Comparison of ENCODE assay signal across 17 cellular contexts in the genomic region with DNA sequence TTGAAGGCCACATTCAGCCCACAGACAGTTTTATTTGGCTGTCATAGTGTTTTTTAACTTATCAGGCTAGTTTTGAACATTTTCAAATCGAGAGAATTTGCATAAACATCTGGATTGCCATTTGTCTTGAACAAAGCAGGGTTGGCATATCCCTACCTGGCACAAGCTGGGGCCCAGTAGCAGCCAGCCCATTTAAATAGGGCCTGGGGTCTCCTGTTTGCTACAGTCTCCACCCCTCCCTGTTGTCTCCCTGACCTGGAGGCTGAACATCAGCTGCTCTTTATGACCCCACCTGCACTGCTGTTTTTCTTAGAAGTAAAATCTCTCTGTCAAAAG. TPM values are rescaled to one million over a fixed set of nuclear protein-coding genes. Genes with fewer than 3 reads are reported as not detected.
DNase-seq lines count a peak whose midpoint lies in the region; ATAC-seq and TF ChIP-seq lines count a peak whose summit lies in the region.
"Had no signal": no experiment of that assay in that cellular context is flagged by ENCODE, and none has a peak within 500 bp of the region (broad histone marks: within the 10 kb centered on the region; RNA-seq: fewer than 3 reads in every experiment).

No MANE protein-coding gene starts in this region.

- CTCF ChIA-PET in activated CD4-positive, alpha-beta T cell treated with anti-CD3 and anti-CD28 coated beads, Interleukin-2, amount 10 ng/mL, durations not matched to agents 7 days and 5 days (lab: Charles Lee): interaction anchor here (0.5 to 1.7 kb wide), 3 partner anchors 11 to 124 kb away, joined by 3 to 7 read pairs (median 4); a partner anchor contains a TSS

- H3K36me3 ChIP-seq in H7 (replicated peaks; ENCODE audit: control insufficient read depth, insufficient read depth, low read length): no peaks in the 10 kb centered on the region
- no peaks in the 10 kb centered on the region for H3K36me3 ChIP-seq in spleen
- H3K36me3 ChIP-seq: cardiac muscle cell, transverse colon had no signal

- peak overlapping the region; percentile 33 for H3K4me3 Mint-ChIP-seq in activated CD4-positive, alpha-beta T cell treated with anti-CD3 and anti-CD28 coated beads, Interleukin-2, amount 10 ng/mL, durations not matched to agents 7 days and 5 days
- peak overlapping the region; percentile 72 for H3K4me3 Mint-ChIP-seq in activated T-helper 17 cell treated with anti-CD3 and anti-CD28 coated beads, Interleukin-2, amount 50 U/mL, for 72 hours

- peak overlapping the region; percentile 27 to 72 (median 58) for H3K27ac ChIP-seq in spleen
- H3K27ac ChIP-seq: cardiac muscle cell, transverse colon had no signal

- H3K4me1 ChIP-seq in spleen: peaks cover 0 to 64% (median 21%) of the 10 kb centered on the region in 6 donors

- TF ChIP-seq CTCF in spleen (IDR thresholded peaks at IDR 0.05 in 8 of 11, conservative IDR thresholded peaks at IDR 0.05 in 3 of 11): no peak

- H3K4me1 Mint-ChIP-seq in activated CD4-positive, alpha-beta T cell treated with anti-CD3 and anti-CD28 coated beads, Interleukin-2, amount 10 ng/mL, durations not matched to agents 7 days and 5 days: peaks cover 25% of the 10 kb centered on the region
- H3K4me1 Mint-ChIP-seq in activated T-helper 17 cell treated with anti-CD3 and anti-CD28 coated beads, Interleukin-2, amount 50 U/mL, for 72 hours: peaks cover 15% of the 10 kb centered on the region

- H3K9me3 Mint-ChIP-seq in activated CD4-positive, alpha-beta T cell treated with anti-CD3 and anti-CD28 coated beads, Interleukin-2, amount 10 ng/mL, durations not matched to agents 7 days and 5 days: no peaks in the 10 kb centered on the region
- H3K9me3 Mint-ChIP-seq in activated T-helper 17 cell treated with anti-CD3 and anti-CD28 coated beads, Interleukin-2, amount 50 U/mL, for 72 hours: no peaks in the 10 kb centered on the region

- no peak for TF ChIP-seq POLR2A in spleen (IDR thresholded peaks at IDR 0.05)

- H3K27ac Mint-ChIP-seq in activated CD4-positive, alpha-beta T cell treated with anti-CD3 and anti-CD28 coated beads, Interleukin-2, amount 10 ng/mL, durations not matched to agents 7 days and 5 days: peak overlapping the region; percentile 85
- peak overlapping the region; percentile 86 for H3K27ac Mint-ChIP-seq in activated T-helper 17 cell treated with anti-CD3 and anti-CD28 coated beads, Interleukin-2, amount 50 U/mL, for 72 hours

- peaks cover 0 to 6% (median 0%) of the 10 kb centered on the region in 8 donors for H3K9me3 ChIP-seq in spleen
- H3K9me3 ChIP-seq: transverse colon had no signal

- peaks cover 2% of the 10 kb centered on the region for H3K36me3 Mint-ChIP-seq in activated CD4-positive, alpha-beta T cell treated with anti-CD3 and anti-CD28 coated beads, Interleukin-2, amount 10 ng/mL, durations not matched to agents 7 days and 5 days (ENCODE audit: low read depth)
- no peaks in the 10 kb centered on the region for H3K36me3 Mint-ChIP-seq in activated T-helper 17 cell treated with anti-CD3 and anti-CD28 coated beads, Interleukin-2, amount 50 U/mL, for 72 hours (ENCODE audit: low read depth)

- POLR2A ChIA-PET in activated CD4-positive, alpha-beta T cell treated with anti-CD3 and anti-CD28 coated beads, Interleukin-2, amount 10 ng/mL, durations not matched to agents 7 days and 5 days (lab: Charles Lee): no interaction called here

- H3K4me3 ChIP-seq in H7 (ENCODE audit: insufficient read depth, low read depth, low read length) (no peak overlapping the region), spleen (peak overlapping the region in 1 of 8 donors; percentile 25)
- H3K4me3 ChIP-seq: cardiac muscle cell, transverse colon had no signal

- intact Hi-C loops in spleen (cut with DNase I; ENCODE audit: low total_unique reads): no loop called here

- H3K27me3 ChIP-seq in H7 (ENCODE audit: control insufficient read depth, insufficient read depth, low read length) (no peaks in the 10 kb centered on the region), spleen (replicated peaks in 1 of 7) (no peaks in the 10 kb centered on the region)
- H3K27me3 ChIP-seq: cardiac muscle cell, transverse colon had no signal

- DNase-seq in activated CD4-positive, alpha-beta T cell treated with anti-CD3 and anti-CD28 coated beads, Interleukin-2, amount 10 ng/mL, durations not matched to agents 7 days and 5 days: no peak
- DNase-seq in activated CD4-positive, alpha-beta T cell treated with anti-CD3 and anti-CD28 coated beads for 4 hours: no peak
- peak; percentile 5 for DNase-seq in H7
- no peak for DNase-seq in spleen
- no peak for DNase-seq in UCSD-AML1 (lab: John Stamatoyannopoulos, UW; ENCODE audit: unreplicated experiment)
- DNase-seq in SIG-M5 (lab: John Stamatoyannopoulos, UW): no peak
- no peak for DNase-seq in NCI-H2081 treated with DMSO at 0.1 percent for 48 hours (lab: John Stamatoyannopoulos, UW)
- DNase-seq: Caco-2; kidney glomerular epithelial cell; NCI-H1105; NCI-H2171 treated with DMSO at 0.1 percent for 48 hours; occipital lobe; stimulated activated CD4-positive, alpha-beta T cell treated with anti-CD3 and anti-CD28 coated beads, Interleukin-4, amount 100 ng/mL, for 24 hours; transverse colon had no signal

- WGBS in spleen, 5 donors: 17 to 41% (median 27%) methylated on average over 1 of the region's 1 CpG

- H3K27me3 Mint-ChIP-seq in activated CD4-positive, alpha-beta T cell treated with anti-CD3 and anti-CD28 coated beads, Interleukin-2, amount 10 ng/mL, durations not matched to agents 7 days and 5 days: no peaks in the 10 kb centered on the region
- no peaks in the 10 kb centered on the region for H3K27me3 Mint-ChIP-seq in activated T-helper 17 cell treated with anti-CD3 and anti-CD28 coated beads, Interleukin-2, amount 50 U/mL, for 72 hours

- no peak for ATAC-seq in activated T-helper 17 cell treated with anti-CD3 and anti-CD28 coated beads, Interleukin-2, amount 50 U/mL, for 72 hours (replicated peaks)
- ATAC-seq: sciatic nerve had no signal

RNA-seq across cellular contexts. Expression of a gene that starts 10.5 kb away (rescaled TPM):
- total RNA-seq in activated CD4-positive, alpha-beta T cell treated with anti-CD3 and anti-CD28 coated beads, Interleukin-2, amount 10 ng/mL, durations not matched to agents 7 days and 5 days: 10 to 100 TPM in 1 of 2 experiments, 1 to 10 TPM in 1; 7.4 to 10.6 TPM
- total RNA-seq in H7 (2014; rRNA removed; shearing (Covaris generic)): 17.6 and 19.3 TPM in 2 replicates
- total RNA-seq in activated T-helper 17 cell treated with anti-CD3 and anti-CD28 coated beads, Interleukin-2, amount 50 U/mL, for 72 hours: 1 to 10 TPM; 3.8 to 9.7 TPM
- total RNA-seq in spleen: 10 to 100 TPM; 11.8 to 20.9 (median 19.2) TPM
- 10 to 100 TPM; 24.5 to 33.3 (median 29.7) TPM for polyA plus RNA-seq in spleen
